ENCODE assay signal across 7 cellular contexts in the genomic region with DNA sequence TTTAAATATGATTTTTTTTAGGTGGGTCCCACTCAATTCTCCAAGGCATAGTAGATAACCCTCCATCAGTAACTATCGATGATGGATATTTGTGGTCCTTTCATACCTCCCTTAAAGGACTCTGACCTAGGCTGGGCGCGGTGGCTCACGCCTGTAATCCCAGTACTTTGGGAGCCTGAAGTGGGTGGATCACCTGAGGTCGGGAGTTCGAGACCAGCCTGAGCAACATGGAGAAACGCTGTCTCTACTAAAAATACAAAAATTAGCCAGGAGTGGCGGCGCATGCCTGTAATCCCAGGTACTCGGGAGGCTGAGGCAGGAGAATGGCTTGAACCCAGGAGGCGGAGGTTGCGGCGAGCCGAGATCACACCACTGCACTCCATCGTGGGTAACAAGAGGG. TPM values are rescaled to one million over a fixed set of nuclear protein-coding genes. Genes with fewer than 3 reads are reported as not detected.
DNase-seq lines count a peak whose midpoint lies in the region; ATAC-seq and TF ChIP-seq lines count a peak whose summit lies in the region.
"Not testable (repeated sequence)": the region's sequence is repeated elsewhere in the genome, so short reads cannot be mapped to it uniquely, and the experiment has no call there.

No MANE protein-coding gene starts in this region.

- not testable (repeated sequence) for H3K9me2 ChIP-seq in HCT116 (ENCODE audit: insufficient read depth)

- not testable (repeated sequence) for H3K9me3 Mint-ChIP-seq in dendritic cell treated with granulocyte-macrophage colony-stimulating factor and Interleukin-4, amounts not matched to agents 40 ng/mL and 50 ng/mL, for 4 days

- TF ChIP-seq POLR2A in HCT116 (IDR thresholded peaks at IDR 0.05; ENCODE audit: borderline replicate concordance, extremely low read depth, insufficient read depth, insufficient read length); transverse colon (IDR thresholded peaks at IDR 0.05): not testable (repeated sequence)

- H3K4me1 ChIP-seq in HCT116 (ENCODE audit: control insufficient read depth in 1 of 2, insufficient read depth in 2 of 2, low read length in 2 of 2); transverse colon: not testable (repeated sequence)
- H3K4me1 ChIP-seq in ascending aorta (peaks cover 9 to 55% of the 10 kb centered on the region in 2 donors), fibroblast of lung (ENCODE audit: control insufficient read depth, extremely low read depth, insufficient read depth, low read length) (peaks cover 28% of the 10 kb centered on the region), lower lobe of right lung (peaks cover 43% of the 10 kb centered on the region), subcutaneous abdominal adipose tissue (ENCODE audit: control insufficient read depth in 5 of 5, insufficient read depth in 5 of 5, low read length in 5 of 5) (peaks cover 19 to 47% (median 44%) of the 10 kb centered on the region in 5 donors)

- H3K9ac ChIP-seq in HCT116 (ENCODE audit: low read length); fibroblast of lung (ENCODE audit: insufficient read depth, low read length); subcutaneous abdominal adipose tissue (ENCODE audit: low read length in 5 of 5): not testable (repeated sequence)

- not testable (repeated sequence) for BruUV-seq in HCT116 (replicated peaks; lab: Mats Ljungman, UMichigan)

- not testable (repeated sequence) for ATAC-seq in HCT116, lower lobe of right lung

- POLR2A ChIA-PET in HCT116 (lab: Charles Lee), result not testable (repeated sequence)

- intact Hi-C loops in HCT116 (cut with micrococcal nuclease); dendritic cell treated with granulocyte-macrophage colony-stimulating factor and Interleukin-4, amounts not matched to agents 40 ng/mL and 50 ng/mL, for 4 days (cut with micrococcal nuclease); lower lobe of right lung (cut with DNase I); transverse colon (cut with DNase I; ENCODE audit: low total_unique reads): not testable (repeated sequence)
- intact Hi-C loops in ascending aorta (cut with DNase I), result loop anchor here (5.0 to 10.0 kb wide), 6 partner anchors 41 to 508 kb away; a partner anchor contains a TSS

- H3K27ac Mint-ChIP-seq in dendritic cell treated with granulocyte-macrophage colony-stimulating factor and Interleukin-4, amounts not matched to agents 40 ng/mL and 50 ng/mL, for 4 days, result peak overlapping the region; percentile 70

- H3K4me2 ChIP-seq in HCT116 (ENCODE audit: low read length) (peak overlapping the region; percentile 7; the same call in 1 of the 2 replicates), fibroblast of lung (ENCODE audit: extremely low read depth, insufficient read depth, low read length) (peak overlapping the region; percentile 50)

- not testable (repeated sequence) for DNase-seq in HCT116 (ENCODE audit: low read depth, low spot score); ascending aorta (ENCODE audit: low spot score in 2 of 2); fibroblast of lung (ENCODE audit: low read depth in 2 of 2); lower lobe of right lung; transverse colon

- WGBS in transverse colon (ENCODE audit: low coverage in 1 of 2), 2 donors, result 88 to 97% methylated on average over 4 to 15 of the region's 15 CpGs

- not testable (repeated sequence) for H2AFZ ChIP-seq in HCT116 (ENCODE audit: low read depth, low read length, poor library complexity, severe bottlenecking); fibroblast of lung (ENCODE audit: low read length)

- H3K4me1 Mint-ChIP-seq in dendritic cell treated with granulocyte-macrophage colony-stimulating factor and Interleukin-4, amounts not matched to agents 40 ng/mL and 50 ng/mL, for 4 days (ENCODE audit: low read depth), result peaks cover 42% of the 10 kb centered on the region

- in situ Hi-C loops in transverse colon (cut with MboI; ENCODE audit: low pct_ligation_motif_present in 1 of 4, low pct_unique_long_range_greater_than_20kb in 1 of 4, low sequenced_read_pairs in 3 of 4), result not testable (repeated sequence)

- H3K4me3 Mint-ChIP-seq in dendritic cell treated with granulocyte-macrophage colony-stimulating factor and Interleukin-4, amounts not matched to agents 40 ng/mL and 50 ng/mL, for 4 days, result not testable (repeated sequence)

- H3K27me3 Mint-ChIP-seq in dendritic cell treated with granulocyte-macrophage colony-stimulating factor and Interleukin-4, amounts not matched to agents 40 ng/mL and 50 ng/mL, for 4 days, result not testable (repeated sequence)

- RAD21 ChIA-PET in HCT116 (lab: Charles Lee; ENCODE audit: low non-redundant PET in 1 of 2, low total read pairs in 2 of 2, uncharacterized antibody in 2 of 2, unreplicated experiment in 2 of 2), result not testable (repeated sequence)

- TF ChIP-seq RAD21 in HCT116 (IDR thresholded peaks at IDR 0.05; ENCODE audit: low read depth), result not testable (repeated sequence)

- H4K20me1 ChIP-seq in HCT116 (ENCODE audit: insufficient read depth); fibroblast of lung (ENCODE audit: control insufficient read depth, extremely low read depth, insufficient read depth, low read length): not testable (repeated sequence)

- H3K79me2 ChIP-seq in HCT116 (ENCODE audit: insufficient read depth, low read length); fibroblast of lung (ENCODE audit: control insufficient read depth, insufficient read depth, low read length): not testable (repeated sequence)

- TF ChIP-seq EP300 in transverse colon (IDR thresholded peaks at IDR 0.05; ENCODE audit: low read depth), result not testable (repeated sequence)

- not testable (repeated sequence) for H3K9me3 ChIP-seq in HCT116 (ENCODE audit: control insufficient read depth in 1 of 2, insufficient read depth in 1 of 2, low read depth in 1 of 2, low read length in 2 of 2); ascending aorta; fibroblast of lung (ENCODE audit: control insufficient read depth, insufficient read depth, low read depth, low read length); lower lobe of right lung; subcutaneous abdominal adipose tissue (ENCODE audit: control insufficient read depth in 5 of 5, low read length in 5 of 5); transverse colon

- not testable (repeated sequence) for H3K27me3 ChIP-seq in HCT116 (ENCODE audit: insufficient read depth, low read length); ascending aorta; fibroblast of lung (ENCODE audit: control insufficient read depth, insufficient read depth, low read length); lower lobe of right lung (ENCODE audit: low read depth); subcutaneous abdominal adipose tissue (ENCODE audit: control insufficient read depth in 5 of 5, insufficient read depth in 4 of 5, low read length in 5 of 5); transverse colon

- not testable (repeated sequence) for H3K36me3 ChIP-seq in HCT116 (ENCODE audit: control insufficient read depth in 1 of 2, insufficient read depth in 2 of 2, low read length in 2 of 2); ascending aorta; fibroblast of lung (ENCODE audit: control insufficient read depth, insufficient read depth, low read length); lower lobe of right lung; subcutaneous abdominal adipose tissue (ENCODE audit: control insufficient read depth in 5 of 5, insufficient read depth in 5 of 5, low read length in 5 of 5); transverse colon

- not testable (repeated sequence) for H3K36me3 Mint-ChIP-seq in dendritic cell treated with granulocyte-macrophage colony-stimulating factor and Interleukin-4, amounts not matched to agents 40 ng/mL and 50 ng/mL, for 4 days (ENCODE audit: low read depth)

- not testable (repeated sequence) for TF ChIP-seq CTCF in HCT116 (IDR thresholded peaks at IDR 0.05 in 2 of 3, conservative IDR thresholded peaks at IDR 0.05 in 1 of 3; ENCODE audit: borderline replicate concordance in 1 of 3, insufficient read depth in 1 of 3, low read depth in 2 of 3, low read length in 2 of 3); ascending aorta (IDR thresholded peaks at IDR 0.05); fibroblast of lung (conservative IDR thresholded peaks at IDR 0.05 in 1 of 2, IDR thresholded peaks at IDR 0.05 in 1 of 2; ENCODE audit: low read depth in 1 of 2, low read length in 2 of 2); lower lobe of right lung (IDR thresholded peaks at IDR 0.05); transverse colon (IDR thresholded peaks at IDR 0.05)

- CTCF ChIA-PET in HCT116 (lab: Charles Lee), result not testable (repeated sequence)

- not testable (repeated sequence) for H3K27ac ChIP-seq in HCT116 (ENCODE audit: low read depth, low read length); fibroblast of lung (ENCODE audit: insufficient read depth, low read length); lower lobe of right lung
- H3K27ac ChIP-seq in ascending aorta (peak overlapping the region; percentile 77 to 90), subcutaneous abdominal adipose tissue (ENCODE audit: low read depth, low read length) (peak overlapping the region; percentile 93), transverse colon (peak overlapping the region; percentile 38 to 57 (median 44))

- H3K4me3 ChIP-seq in HCT116 (replicated peaks in 1 of 2; ENCODE audit: low read depth in 1 of 2, low read length in 2 of 2); fibroblast of lung (replicated peaks in 1 of 4; ENCODE audit: control extremely low read depth in 1 of 4, insufficient read depth in 1 of 4, low read depth in 3 of 4, low read length in 4 of 4); subcutaneous abdominal adipose tissue (ENCODE audit: low read depth in 1 of 5, low read length in 5 of 5); transverse colon: not testable (repeated sequence)
- H3K4me3 ChIP-seq in ascending aorta (peak overlapping the region in 1 of 2 donors; percentile 49), lower lobe of right lung (peak overlapping the region; percentile 35)

RNA-seq across cellular contexts. Expression of a gene that starts 54.8 kb away (rescaled TPM):
- total RNA-seq in HCT116 (2021; ENCODE audit: unreplicated experiment) (39.0 TPM), ascending aorta (89.4 TPM), fibroblast of lung (6.9 and 8.8 TPM in 2 replicates), lower lobe of right lung (50.8 TPM), transverse colon (10 to 100 TPM; 37.8 to 82.7 (median 47.9) TPM)
- polyA plus RNA-seq in HCT116 (2012), result 8.6 and 11.7 TPM in 2 replicates
- polyA plus RNA-seq in fibroblast of lung, result 8.9 and 9.8 TPM in 2 replicates
- 6.5 and 10.6 TPM in 2 replicates for polyA plus RNA-seq in fibroblast of lung (2012)
- 68.1 and 84.1 TPM in 2 replicates for polyA minus RNA-seq in fibroblast of lung (ENCODE audit: low replicate concordance)
